15 cellular contexts compared by ENCODE assay signal in genomic region chr3:77456881-77457280, GRCh38.
"Had no signal": no experiment of that assay in that cellular context is flagged by ENCODE, and none has a peak within 500 bp of the region (broad histone marks: within the 10 kb centered on the region; RNA-seq: fewer than 3 reads in every experiment).

No MANE protein-coding gene starts in this region.

- H3K9me3 ChIP-seq: ascending aorta, gastroesophageal sphincter, left lung, neutrophil, thoracic aorta, upper lobe of right lung had no signal

- H3K27ac Mint-ChIP-seq: activated CD4-positive, alpha-beta memory T cell treated with anti-CD3 and anti-CD28 coated beads for 36 hours; activated CD4-positive, alpha-beta T cell treated with anti-CD3 and anti-CD28 coated beads for 36 hours; activated CD8-positive, alpha-beta memory T cell treated with anti-CD3 and anti-CD28 coated beads, Interleukin-2, amount 10 ng/mL, durations not matched to agents 7 days and 5 days; activated naive CD4-positive, alpha-beta T cell treated with anti-CD3 and anti-CD28 coated beads, Interleukin-2, amount 10 ng/mL, durations not matched to agents 7 days and 5 days; activated T-helper 2 cell treated with anti-CD3 and anti-CD28 coated beads, Interferon-gamma antibody, Interleukin-2, Interleukin-4, amounts not matched to agents 10 μg/mL and 5 μg/mL and 100 μg/mL, durations not matched to agents 14 hours and 24 hours and 36 hours had no signal

- H3K4me3 ChIP-seq: ascending aorta, gastroesophageal sphincter, left lung, thoracic aorta, upper lobe of right lung had no signal

- H3K36me3 Mint-ChIP-seq: activated CD4-positive, alpha-beta memory T cell treated with anti-CD3 and anti-CD28 coated beads for 36 hours; activated CD8-positive, alpha-beta memory T cell treated with anti-CD3 and anti-CD28 coated beads, Interleukin-2, amount 10 ng/mL, durations not matched to agents 7 days and 5 days; activated naive CD4-positive, alpha-beta T cell treated with anti-CD3 and anti-CD28 coated beads, Interleukin-2, amount 10 ng/mL, durations not matched to agents 7 days and 5 days had no signal

- H3K4me1 ChIP-seq: ascending aorta, gastroesophageal sphincter, left lung, upper lobe of right lung had no signal

- H3K4me1 Mint-ChIP-seq: activated CD4-positive, alpha-beta T cell treated with anti-CD3 and anti-CD28 coated beads for 36 hours; activated CD8-positive, alpha-beta memory T cell treated with anti-CD3 and anti-CD28 coated beads, Interleukin-2, amount 10 ng/mL, durations not matched to agents 7 days and 5 days; activated naive CD4-positive, alpha-beta T cell treated with anti-CD3 and anti-CD28 coated beads, Interleukin-2, amount 10 ng/mL, durations not matched to agents 7 days and 5 days had no signal

- H3K27ac ChIP-seq: ascending aorta, gastroesophageal sphincter, left lung, neutrophil, thoracic aorta, upper lobe of right lung had no signal

- DNase-seq: activated CD4-positive, alpha-beta memory T cell treated with anti-CD3 and anti-CD28 coated beads for 36 hours; activated CD4-positive, alpha-beta T cell treated with anti-CD3 and anti-CD28 coated beads for 36 hours; activated CD8-positive, alpha-beta memory T cell treated with anti-CD3 and anti-CD28 coated beads, Interleukin-2, amount 10 ng/mL, durations not matched to agents 7 days and 5 days; activated naive CD4-positive, alpha-beta T cell treated with anti-CD3 and anti-CD28 coated beads, Interleukin-2, amount 10 ng/mL, durations not matched to agents 7 days and 5 days; activated T-cell treated with anti-CD3 and anti-CD28 coated beads, Interleukin-2, amount 50 U/mL, for 1 hour; left lung; mammary epithelial cell; stimulated activated CD4-positive, alpha-beta T cell treated with anti-CD3 and anti-CD28 coated beads, Interleukin-12 subunit alpha, Interleukin-12 subunit beta, amount 100 ng/mL, for 4 hours; stimulated activated CD4-positive, alpha-beta T cell treated with anti-CD3 and anti-CD28 coated beads, Interleukin-2, amount 100 ng/mL, for 24 hours; upper lobe of right lung had no signal

- H3K27me3 Mint-ChIP-seq: activated CD4-positive, alpha-beta memory T cell treated with anti-CD3 and anti-CD28 coated beads for 36 hours; activated CD4-positive, alpha-beta T cell treated with anti-CD3 and anti-CD28 coated beads for 36 hours; activated CD8-positive, alpha-beta memory T cell treated with anti-CD3 and anti-CD28 coated beads, Interleukin-2, amount 10 ng/mL, durations not matched to agents 7 days and 5 days; activated naive CD4-positive, alpha-beta T cell treated with anti-CD3 and anti-CD28 coated beads, Interleukin-2, amount 10 ng/mL, durations not matched to agents 7 days and 5 days had no signal

- H3K36me3 ChIP-seq: ascending aorta, gastroesophageal sphincter, left lung, neutrophil, thoracic aorta, upper lobe of right lung had no signal

- H3K4me3 Mint-ChIP-seq: activated CD4-positive, alpha-beta memory T cell treated with anti-CD3 and anti-CD28 coated beads for 36 hours; activated CD4-positive, alpha-beta T cell treated with anti-CD3 and anti-CD28 coated beads for 36 hours; activated CD8-positive, alpha-beta memory T cell treated with anti-CD3 and anti-CD28 coated beads, Interleukin-2, amount 10 ng/mL, durations not matched to agents 7 days and 5 days; activated naive CD4-positive, alpha-beta T cell treated with anti-CD3 and anti-CD28 coated beads, Interleukin-2, amount 10 ng/mL, durations not matched to agents 7 days and 5 days had no signal

- ATAC-seq: activated CD4-positive, alpha-beta T cell treated with anti-CD3 and anti-CD28 coated beads for 36 hours; activated CD8-positive, alpha-beta memory T cell treated with anti-CD3 and anti-CD28 coated beads, Interleukin-2, amount 10 ng/mL, durations not matched to agents 7 days and 5 days; gastroesophageal sphincter; left lung; upper lobe of right lung had no signal

- H3K27me3 ChIP-seq: ascending aorta, gastroesophageal sphincter, left lung, neutrophil, upper lobe of right lung had no signal
